In genomic region chr20:49539481-49540231, GRCh38 we compare ENCODE assay signal across 28 cellular contexts. TPM values are rescaled to one million over a fixed set of nuclear protein-coding genes. Genes with fewer than 3 reads are reported as not detected.
DNase-seq lines count a peak whose midpoint lies in the region; ATAC-seq lines count a peak whose summit lies in the region.
"Had no signal": no experiment of that assay in that cellular context is flagged by ENCODE, and none has a peak within 500 bp of the region (broad histone marks: within the 10 kb centered on the region; RNA-seq: fewer than 3 reads in every experiment).

No MANE protein-coding gene starts in this region.

- H3K36me3 Mint-ChIP-seq in activated T-helper 1 cell treated with anti-CD3 and anti-CD28 coated beads, Interleukin-12 subunit alpha, Interleukin-12 subunit beta, Interleukin-2, Interleukin-4 antibody, amounts not matched to agents 30 ng/mL and 10 ng/mL and 1 ng/mL, durations not matched to agents 14 hours and 24 hours and 36 hours (ENCODE audit: low read depth): peaks cover 35% of the 10 kb centered on the region
- H3K36me3 Mint-ChIP-seq in stimulated activated memory B cell treated with anti-CD40 and anti-IgM and Interleukin-4, amounts not matched to agents 10 μg/mL and 1 μg/mL and 100 μg/mL, for 72 hours: no peaks in the 10 kb centered on the region
- H3K36me3 Mint-ChIP-seq: activated naive CD4-positive, alpha-beta T cell treated with anti-CD3 and anti-CD28 coated beads, Interleukin-2, amount 50 U/mL, for 24 hours; CD14-positive monocyte; natural killer cell had no signal

- intact Hi-C loops in activated T-helper 1 cell treated with anti-CD3 and anti-CD28 coated beads, Interleukin-12 subunit alpha, Interleukin-12 subunit beta, Interleukin-2, Interleukin-4 antibody, amounts not matched to agents 30 ng/mL and 10 ng/mL and 1 ng/mL, durations not matched to agents 14 hours and 24 hours and 36 hours (cut with micrococcal nuclease): loop anchor here (5.0 to 10.0 kb wide), 2 partner anchors 355 to 388 kb away; partner anchors contain the start of gene STAU1

- H3K4me1 Mint-ChIP-seq in activated T-helper 1 cell treated with anti-CD3 and anti-CD28 coated beads, Interleukin-12 subunit alpha, Interleukin-12 subunit beta, Interleukin-2, Interleukin-4 antibody, amounts not matched to agents 30 ng/mL and 10 ng/mL and 1 ng/mL, durations not matched to agents 14 hours and 24 hours and 36 hours (ENCODE audit: low read depth): peaks cover 39% of the 10 kb centered on the region
- H3K4me1 Mint-ChIP-seq in stimulated activated memory B cell treated with anti-CD40 and anti-IgM and Interleukin-4, amounts not matched to agents 10 μg/mL and 1 μg/mL and 100 μg/mL, for 72 hours: peaks cover 15% of the 10 kb centered on the region

- H3K27me3 Mint-ChIP-seq in activated T-helper 1 cell treated with anti-CD3 and anti-CD28 coated beads, Interleukin-12 subunit alpha, Interleukin-12 subunit beta, Interleukin-2, Interleukin-4 antibody, amounts not matched to agents 30 ng/mL and 10 ng/mL and 1 ng/mL, durations not matched to agents 14 hours and 24 hours and 36 hours (ENCODE audit: insufficient read depth): peaks cover 5% of the 10 kb centered on the region
- peaks cover 34% of the 10 kb centered on the region for H3K27me3 Mint-ChIP-seq in stimulated activated memory B cell treated with anti-CD40 and anti-IgM and Interleukin-4, amounts not matched to agents 10 μg/mL and 1 μg/mL and 100 μg/mL, for 72 hours

- peak overlapping the region; percentile 65 for H3K27ac Mint-ChIP-seq in activated T-helper 1 cell treated with anti-CD3 and anti-CD28 coated beads, Interleukin-12 subunit alpha, Interleukin-12 subunit beta, Interleukin-2, Interleukin-4 antibody, amounts not matched to agents 30 ng/mL and 10 ng/mL and 1 ng/mL, durations not matched to agents 14 hours and 24 hours and 36 hours
- H3K27ac Mint-ChIP-seq in stimulated activated memory B cell treated with anti-CD40 and anti-IgM and Interleukin-4, amounts not matched to agents 10 μg/mL and 1 μg/mL and 100 μg/mL, for 72 hours: no peak overlapping the region
- H3K27ac Mint-ChIP-seq: activated naive CD4-positive, alpha-beta T cell treated with anti-CD3 and anti-CD28 coated beads, Interleukin-2, amount 50 U/mL, for 24 hours; CD14-positive monocyte; natural killer cell had no signal

- ATAC-seq in stimulated activated memory B cell treated with anti-CD40 and anti-IgM and Interleukin-4, amounts not matched to agents 10 μg/mL and 1 μg/mL and 100 μg/mL, for 72 hours: no peak
- ATAC-seq: GM12878, K562, natural killer cell, Panc1, upper lobe of right lung had no signal

- no peak overlapping the region for H3K4me3 Mint-ChIP-seq in activated T-helper 1 cell treated with anti-CD3 and anti-CD28 coated beads, Interleukin-12 subunit alpha, Interleukin-12 subunit beta, Interleukin-2, Interleukin-4 antibody, amounts not matched to agents 30 ng/mL and 10 ng/mL and 1 ng/mL, durations not matched to agents 14 hours and 24 hours and 36 hours
- H3K4me3 Mint-ChIP-seq in stimulated activated memory B cell treated with anti-CD40 and anti-IgM and Interleukin-4, amounts not matched to agents 10 μg/mL and 1 μg/mL and 100 μg/mL, for 72 hours: no peak overlapping the region
- H3K4me3 Mint-ChIP-seq: activated naive CD4-positive, alpha-beta T cell treated with anti-CD3 and anti-CD28 coated beads, Interleukin-2, amount 50 U/mL, for 24 hours; CD14-positive monocyte; natural killer cell had no signal

- no peaks in the 10 kb centered on the region for H3K9me3 Mint-ChIP-seq in activated T-helper 1 cell treated with anti-CD3 and anti-CD28 coated beads, Interleukin-12 subunit alpha, Interleukin-12 subunit beta, Interleukin-2, Interleukin-4 antibody, amounts not matched to agents 30 ng/mL and 10 ng/mL and 1 ng/mL, durations not matched to agents 14 hours and 24 hours and 36 hours
- H3K9me3 Mint-ChIP-seq in stimulated activated memory B cell treated with anti-CD40 and anti-IgM and Interleukin-4, amounts not matched to agents 10 μg/mL and 1 μg/mL and 100 μg/mL, for 72 hours: no peaks in the 10 kb centered on the region
- H3K9me3 Mint-ChIP-seq: activated naive CD4-positive, alpha-beta T cell treated with anti-CD3 and anti-CD28 coated beads, Interleukin-2, amount 50 U/mL, for 24 hours; natural killer cell had no signal

- DNase-seq in activated effector memory CD4-positive, alpha-beta T cell treated with anti-CD3 and anti-CD28 coated beads, Interleukin-2, amount 50 U/mL, for 16 hours: peak; percentile 60
- no peak for DNase-seq in activated effector memory CD4-positive, alpha-beta T cell treated with Interleukin-2 at 50 U/mL for 16 hours
- DNase-seq in NCI-H345 (lab: John Stamatoyannopoulos, UW) (peak; percentile 85), NOMO-1 (lab: John Stamatoyannopoulos, UW; ENCODE audit: unreplicated experiment in 2 of 2) (no peak)
- no peak for DNase-seq in activated T-helper 1 cell treated with anti-CD3 and anti-CD28 coated beads, Interleukin-12 subunit alpha, Interleukin-12 subunit beta, Interleukin-2, Interleukin-4 antibody, amounts not matched to agents 30 ng/mL and 10 ng/mL and 1 ng/mL, durations not matched to agents 14 hours and 24 hours and 36 hours (ENCODE audit: low spot score)
- DNase-seq in NK-92 treated with Interleukin-12 subunit alpha and Interleukin-12 subunit beta, amount 100 ng/mL, for 24 hours (lab: John Stamatoyannopoulos, UW): no peak
- DNase-seq: activated CD4-positive, alpha-beta T cell treated with anti-CD3 and anti-CD28 coated beads, Interleukin-2, amount 50 U/mL, for 4 hours; activated CD4-positive, CD25-positive, alpha-beta regulatory T cell; activated CD8-positive, alpha-beta memory T cell treated with anti-CD3 and anti-CD28 coated beads, Interleukin-2, amount 50 U/mL, for 4 hours; amygdala; Calu3; effector memory CD4-positive, alpha-beta T cell; natural killer cell; NCI-H1105; NCI-H2081 treated with DMSO at 0.1 percent for 48 hours; SIG-M5; upper lobe of right lung had no signal

RNA-seq across cellular contexts. Expression of gene PTGIS, which starts 28.3 kb away (rescaled TPM):
- total RNA-seq in activated T-helper 1 cell treated with anti-CD3 and anti-CD28 coated beads, Interleukin-12 subunit alpha, Interleukin-12 subunit beta, Interleukin-2, Interleukin-4 antibody, amounts not matched to agents 30 ng/mL and 10 ng/mL and 1 ng/mL, durations not matched to agents 14 hours and 24 hours and 36 hours: 40.6 and 43.6 TPM in 2 replicates
- total RNA-seq: epithelial cell of proximal tubule, K562, natural killer cell had no signal

RNA-seq across cellular contexts. Expression of gene KCNB1, which starts 57.2 kb away (rescaled TPM):
- 0.08 and 0.20 TPM in 2 replicates for total RNA-seq in activated T-helper 1 cell treated with anti-CD3 and anti-CD28 coated beads, Interleukin-12 subunit alpha, Interleukin-12 subunit beta, Interleukin-2, Interleukin-4 antibody, amounts not matched to agents 30 ng/mL and 10 ng/mL and 1 ng/mL, durations not matched to agents 14 hours and 24 hours and 36 hours
- total RNA-seq: bronchial epithelial cell, Calu3, epithelial cell of proximal tubule, K562, kidney epithelial cell, M059J, smooth muscle cell had no signal

Comparison
In these comparisons a context has a peak if more than half of its experiments do, and no peak if none do; other contexts are left out.
1. DNase-seq: peak in activated effector memory CD4-positive, alpha-beta T cell treated with anti-CD3 and anti-CD28 coated beads, Interleukin-2, amount 50 U/mL, for 16 hours (single experiment) and NCI-H345 (single experiment); none in activated effector memory CD4-positive, alpha-beta T cell treated with Interleukin-2 at 50 U/mL for 16 hours (single experiment), activated T-helper 1 cell treated with anti-CD3 and anti-CD28 coated beads, Interleukin-12 subunit alpha, Interleukin-12 subunit beta, Interleukin-2, Interleukin-4 antibody, amounts not matched to agents 30 ng/mL and 10 ng/mL and 1 ng/mL, durations not matched to agents 14 hours and 24 hours and 36 hours (single experiment), NOMO-1 (0 of 2) and NK-92 treated with Interleukin-12 subunit alpha and Interleukin-12 subunit beta, amount 100 ng/mL, for 24 hours (single experiment).